Comparison of ENCODE assay signal across 15 cellular contexts in the genomic region with DNA sequence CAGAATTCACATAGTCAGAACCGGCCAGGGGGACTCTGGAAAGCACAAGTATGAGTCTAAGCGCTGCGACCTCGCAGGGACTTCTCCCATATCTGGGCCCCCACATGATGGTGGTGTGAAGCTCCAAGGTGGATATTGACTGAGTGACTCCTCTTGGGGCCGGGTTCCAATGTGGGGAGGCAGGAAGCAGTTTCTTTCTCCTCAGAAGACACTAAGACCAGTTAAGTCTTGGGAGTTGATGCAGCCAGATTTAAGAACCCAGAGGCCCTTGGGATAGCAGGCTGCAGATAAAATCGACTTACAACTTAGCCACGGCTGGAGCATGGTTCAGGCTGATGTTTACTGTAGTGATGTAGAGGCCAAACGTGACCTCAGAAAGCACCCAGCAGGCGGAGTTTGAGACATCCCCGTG. TPM values are rescaled to one million over a fixed set of nuclear protein-coding genes. Genes with fewer than 3 reads are reported as not detected.
DNase-seq lines count a peak whose midpoint lies in the region; ATAC-seq and TF ChIP-seq lines count a peak whose summit lies in the region.
"Had no signal": no experiment of that assay in that cellular context is flagged by ENCODE, and none has a peak within 500 bp of the region (broad histone marks: within the 10 kb centered on the region; RNA-seq: fewer than 3 reads in every experiment).

No MANE protein-coding gene starts in this region.

- H3K27me3 ChIP-seq in WERI-Rb-1 (ENCODE audit: insufficient read depth, low read depth, severe bottlenecking) (no peaks in the 10 kb centered on the region), vagina (no peaks in the 10 kb centered on the region)
- H3K27me3 ChIP-seq: foreskin keratinocyte had no signal

- peak; percentile 60 for DNase-seq in activated effector memory CD4-positive, alpha-beta T cell treated with anti-CD3 and anti-CD28 coated beads, Interleukin-2, amount 50 U/mL, for 16 hours
- DNase-seq in activated effector memory CD4-positive, alpha-beta T cell treated with Interleukin-2 at 50 U/mL for 16 hours = no peak
- no peak for DNase-seq in WERI-Rb-1
- peak; percentile 6 for DNase-seq in mesenteric fat pad (ENCODE audit: low spot score)
- peak; percentile 34 to 52 for DNase-seq in vagina (ENCODE audit: extremely low spot score in 2 of 2)
- DNase-seq in KG1 (lab: John Stamatoyannopoulos, UW) = no peak
- DNase-seq: activated gamma-delta T cell treated with Interleukin-2 at 50 U/mL for 16 hours, amygdala, foreskin keratinocyte, hypothalamus, NCI-H1092, NCI-H2107, NCI-H510A treated with DMSO at 0.1 percent for 48 hours had no signal

- TF ChIP-seq CTCF in WERI-Rb-1 (IDR thresholded peaks at IDR 0.05; ENCODE audit: low read depth, low read length) (no peak), vagina (IDR thresholded peaks at IDR 0.05) (no peak)

- H3K36me3 ChIP-seq in WERI-Rb-1 = no peaks in the 10 kb centered on the region
- no peaks in the 10 kb centered on the region for H3K36me3 ChIP-seq in vagina

- H3K27ac ChIP-seq in WERI-Rb-1 = peak overlapping the region; percentile 1; the same call in 1 of the 2 replicates
- no peak overlapping the region for H3K27ac ChIP-seq in vagina
- H3K27ac ChIP-seq: foreskin keratinocyte had no signal

- no peak for ATAC-seq in HG03354 (IDR thresholded peaks at IDR 0.05; ENCODE audit: poor library complexity, severe bottlenecking, unreplicated experiment)
- ATAC-seq: foreskin keratinocyte; stimulated activated effector memory CD8-positive, alpha-beta T cell treated with anti-CD3 and anti-CD28 coated beads, Interleukin-12 subunit alpha, Interleukin-12 subunit beta, amount 100 ng/mL, for 72 hours had no signal

- peaks cover 5% of the 10 kb centered on the region for H3K4me1 ChIP-seq in vagina
- H3K4me1 ChIP-seq: foreskin keratinocyte had no signal

- intact Hi-C loops in vagina (cut with DNase I) = no loop called here

- H3K9me3 ChIP-seq in WERI-Rb-1 (ENCODE audit: severe bottlenecking) = no peaks in the 10 kb centered on the region
- H3K9me3 ChIP-seq in vagina = no peaks in the 10 kb centered on the region

- H3K4me3 ChIP-seq in WERI-Rb-1 (ENCODE audit: low read depth, low read length) (no peak overlapping the region), vagina (no peak overlapping the region)

- TF ChIP-seq POLR2A in vagina (IDR thresholded peaks at IDR 0.05) = no peak

RNA-seq across cellular contexts. Expression of a gene that starts 55.4 kb away (rescaled TPM):
- total RNA-seq in mesenteric fat pad (41.8 TPM), vagina (30.9 TPM)

Comparison
In these comparisons a context has a peak if more than half of its experiments do, and no peak if none do; other contexts are left out.
1. DNase-seq: peak in activated effector memory CD4-positive, alpha-beta T cell treated with anti-CD3 and anti-CD28 coated beads, Interleukin-2, amount 50 U/mL, for 16 hours (single experiment), mesenteric fat pad (single experiment) and vagina (2 of 2); none in activated effector memory CD4-positive, alpha-beta T cell treated with Interleukin-2 at 50 U/mL for 16 hours (single experiment), WERI-Rb-1 (single experiment) and KG1 (single experiment).